In the genomic region with DNA sequence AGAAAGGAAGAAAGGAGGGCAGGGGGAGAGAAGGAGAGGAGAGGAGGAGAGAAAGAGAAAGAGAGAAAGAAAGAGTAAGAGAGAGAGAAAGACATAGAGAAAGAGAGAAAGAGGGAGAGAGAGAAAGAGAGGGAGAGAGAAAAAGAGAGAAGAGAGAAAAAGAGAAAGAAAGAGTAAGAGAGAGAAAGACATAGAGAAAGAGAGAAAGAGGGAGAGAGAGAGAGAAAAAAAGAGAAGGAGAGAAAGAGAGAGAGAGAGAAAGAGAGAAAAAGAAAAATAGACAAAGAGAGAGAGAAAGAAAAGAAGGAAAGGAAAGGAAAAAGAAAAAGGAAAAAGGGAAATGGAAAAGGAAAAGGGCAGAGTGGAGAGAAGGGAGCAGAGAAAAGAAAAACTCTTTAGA, we compare ENCODE assay signal across 24 cellular contexts.
"Had no signal": no experiment of that assay in that cellular context is flagged by ENCODE, and none has a peak within 500 bp of the region (broad histone marks: within the 10 kb centered on the region; RNA-seq: fewer than 3 reads in every experiment).

No MANE protein-coding gene starts in this region.

- H3K27me3 Mint-ChIP-seq: effector memory CD8-positive, alpha-beta T cell; stimulated activated naive B cell treated with anti-CD40 and anti-IgM and Interleukin-4, amounts not matched to agents 10 μg/mL and 1 μg/mL and 100 μg/mL, for 72 hours; stimulated activated naive CD8-positive, alpha-beta T cell treated with anti-CD3 and anti-CD28 coated beads, Interleukin-15, Interleukin-2, amounts not matched to agents 100 ng/mL and 50 ng/mL, for 24 hours had no signal

- ATAC-seq: effector memory CD8-positive, alpha-beta T cell; left colon; left ventricle myocardium superior; lower lobe of right lung; natural killer cell; pancreas; right lobe of liver; stimulated activated naive B cell treated with anti-CD40 and anti-IgM and Interleukin-4, amounts not matched to agents 10 μg/mL and 1 μg/mL and 100 μg/mL, for 72 hours had no signal

- H3K4me1 Mint-ChIP-seq: natural killer cell; stimulated activated naive B cell treated with anti-CD40 and anti-IgM and Interleukin-4, amounts not matched to agents 10 μg/mL and 1 μg/mL and 100 μg/mL, for 72 hours had no signal

- H3K4me3 ChIP-seq: esophagus squamous epithelium, lower lobe of right lung, pancreas, right lobe of liver, thoracic aorta, tibial nerve, upper lobe of left lung had no signal

- H3K27ac Mint-ChIP-seq: effector memory CD8-positive, alpha-beta T cell; natural killer cell; stimulated activated naive B cell treated with anti-CD40 and anti-IgM and Interleukin-4, amounts not matched to agents 10 μg/mL and 1 μg/mL and 100 μg/mL, for 72 hours; stimulated activated naive CD8-positive, alpha-beta T cell treated with anti-CD3 and anti-CD28 coated beads, Interleukin-15, Interleukin-2, amounts not matched to agents 100 ng/mL and 50 ng/mL, for 24 hours had no signal

- H3K9me3 ChIP-seq: neutrophil, right lobe of liver, thoracic aorta, upper lobe of left lung had no signal

- H3K4me3 Mint-ChIP-seq: effector memory CD8-positive, alpha-beta T cell; natural killer cell; neural crest cell; stimulated activated naive B cell treated with anti-CD40 and anti-IgM and Interleukin-4, amounts not matched to agents 10 μg/mL and 1 μg/mL and 100 μg/mL, for 72 hours; stimulated activated naive CD8-positive, alpha-beta T cell treated with anti-CD3 and anti-CD28 coated beads, Interleukin-15, Interleukin-2, amounts not matched to agents 100 ng/mL and 50 ng/mL, for 24 hours had no signal

- H3K36me3 Mint-ChIP-seq: natural killer cell; stimulated activated naive B cell treated with anti-CD40 and anti-IgM and Interleukin-4, amounts not matched to agents 10 μg/mL and 1 μg/mL and 100 μg/mL, for 72 hours had no signal

- H3K4me1 ChIP-seq: lower lobe of right lung, pancreas, right lobe of liver had no signal

- DNase-seq: cortex of kidney; effector memory CD8-positive, alpha-beta T cell; erythroblast; esophagus squamous epithelium; kidney glomerular epithelial cell; left colon; left ventricle myocardium superior; lower lobe of right lung; natural killer cell; pancreas; right lobe of liver; small intestine; stimulated activated CD4-positive, alpha-beta T cell treated with anti-CD3 and anti-CD28 coated beads, Interleukin-15, amount 100 ng/mL, for 24 hours; stimulated activated CD4-positive, alpha-beta T cell treated with anti-CD3 and anti-CD28 coated beads, Interleukin-2, amount 100 ng/mL, for 48 hours; stimulated activated naive B cell treated with anti-CD40 and anti-IgM and Interleukin-4, amounts not matched to agents 10 μg/mL and 1 μg/mL and 100 μg/mL, for 72 hours; upper lobe of left lung had no signal

- H3K27ac ChIP-seq: esophagus squamous epithelium, lower lobe of right lung, neutrophil, pancreas, right lobe of liver, thoracic aorta, tibial nerve, upper lobe of left lung had no signal

- H3K27me3 ChIP-seq: neutrophil, pancreas, tibial nerve, upper lobe of left lung had no signal

- FAIRE-seq: endometrium, frontal cortex, pancreas, small intestine, urothelium cell line had no signal

- H3K36me3 ChIP-seq: esophagus squamous epithelium, lower lobe of right lung, neutrophil, pancreas, right lobe of liver, thoracic aorta, tibial nerve, upper lobe of left lung had no signal
